In the genomic region with DNA sequence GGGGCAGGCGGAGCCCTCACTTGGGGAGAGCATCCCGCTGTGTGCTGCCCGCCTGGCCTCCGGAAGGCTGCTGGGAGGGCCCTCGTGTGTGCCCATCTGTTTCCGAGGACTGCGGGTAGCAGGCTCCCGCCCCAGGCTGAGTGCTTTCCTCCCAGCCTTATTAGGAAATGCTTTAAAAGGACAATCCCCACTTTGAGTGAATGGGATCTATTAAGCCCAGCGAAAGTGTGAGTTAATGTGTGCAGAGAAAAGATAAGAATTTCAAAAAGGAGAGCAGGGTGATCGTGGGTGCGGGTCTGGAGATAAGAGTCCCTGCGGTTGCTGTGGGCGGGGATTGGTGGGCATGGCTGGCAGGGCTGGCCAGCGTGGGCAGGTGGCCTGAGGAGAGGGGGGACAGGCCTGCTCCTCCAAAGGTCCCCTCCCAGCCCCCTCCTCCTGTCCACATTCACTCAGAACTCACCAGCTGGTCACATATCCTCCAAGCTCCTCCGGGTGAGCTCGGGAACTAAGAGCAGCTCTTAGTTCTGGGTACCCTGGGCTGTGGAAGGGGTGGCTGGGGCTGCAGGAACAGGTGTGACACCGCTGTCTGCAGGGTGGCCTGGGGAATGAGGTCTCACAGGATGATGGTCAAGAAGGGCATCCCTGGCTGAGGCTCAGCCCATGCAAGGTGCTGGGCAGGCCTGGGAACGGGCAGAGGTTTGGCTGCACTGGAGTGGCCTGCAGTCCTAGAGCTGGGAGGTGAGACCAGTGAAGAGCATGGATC, we compare ENCODE assay signal across 12 cellular contexts.
DNase-seq lines count a peak whose midpoint lies in the region; ATAC-seq and TF ChIP-seq lines count a peak whose summit lies in the region.
"Had no signal": no experiment of that assay in that cellular context is flagged by ENCODE, and none has a peak within 500 bp of the region (broad histone marks: within the 10 kb centered on the region; RNA-seq: fewer than 3 reads in every experiment).

No MANE protein-coding gene starts in this region.

- no peak for TF ChIP-seq POLR2A in suprapubic skin (IDR thresholded peaks at IDR 0.05)

- no peak for DNase-seq in natural killer cell
- no peak for DNase-seq in natural killer cell treated with Interleukin-12 subunit alpha and Interleukin-12 subunit beta and Interleukin-15 and Interleukin-18, amount 100 ng/mL, for 72 hours (ENCODE audit: low spot score)
- DNase-seq in NCI-H146 treated with DMSO at 0.1 percent for 48 hours (lab: John Stamatoyannopoulos, UW; ENCODE audit: unreplicated experiment), result peak; percentile 15
- no peak for DNase-seq in activated T-helper 1 cell treated with anti-CD3 and anti-CD28 coated beads, Interleukin-12 subunit alpha, Interleukin-12 subunit beta, Interleukin-2, Interleukin-4 antibody, amounts not matched to agents 30 ng/mL and 10 ng/mL and 1 ng/mL, durations not matched to agents 14 hours and 24 hours and 36 hours (ENCODE audit: low spot score)
- DNase-seq in suprapubic skin (ENCODE audit: low spot score in 2 of 2), result no peak
- no peak for DNase-seq in activated T-cell treated with anti-CD3 and anti-CD28 coated beads, Interleukin-2, amount 50 U/mL, for 48 hours
- DNase-seq in Ammon's horn (ENCODE audit: low spot score), result no peak
- DNase-seq in endodermal cell, result no peak
- DNase-seq: colonic mucosa; NCI-H2107; stimulated activated CD4-positive, alpha-beta T cell treated with anti-CD3 and anti-CD28 coated beads, Interleukin-4, amount 100 ng/mL, for 24 hours had no signal

- H3K9me3 Mint-ChIP-seq in natural killer cell (peaks cover 2 to 3% of the 10 kb centered on the region in 2 donors), endodermal cell (peaks cover 26% of the 10 kb centered on the region)
- no peaks in the 10 kb centered on the region for H3K9me3 Mint-ChIP-seq in natural killer cell treated with Interleukin-12 subunit alpha and Interleukin-12 subunit beta and Interleukin-15 and Interleukin-18, amount 100 ng/mL, for 72 hours
- H3K9me3 Mint-ChIP-seq in activated T-helper 1 cell treated with anti-CD3 and anti-CD28 coated beads, Interleukin-12 subunit alpha, Interleukin-12 subunit beta, Interleukin-2, Interleukin-4 antibody, amounts not matched to agents 30 ng/mL and 10 ng/mL and 1 ng/mL, durations not matched to agents 14 hours and 24 hours and 36 hours, result peaks cover 19% of the 10 kb centered on the region

- H3K27ac ChIP-seq in suprapubic skin (no peak overlapping the region), endodermal cell (ENCODE audit: low read depth, low read length) (no peak overlapping the region)
- H3K27ac ChIP-seq: colonic mucosa had no signal

- H3K4me3 ChIP-seq in suprapubic skin (peak overlapping the region; percentile 22), endodermal cell (ENCODE audit: low read length) (no peak overlapping the region)
- H3K4me3 ChIP-seq: colonic mucosa had no signal

- WGBS in suprapubic skin, result 40% methylated on average over 15 of the region's 18 CpGs
- WGBS in endodermal cell (ENCODE audit: insufficient coverage in 1 of 2, insufficient read length in 1 of 2), 2 experiments, result 89% methylated on average over 5 to 17 of the region's 18 CpGs

- H3K27me3 ChIP-seq in suprapubic skin, result peaks cover 3% of the 10 kb centered on the region
- no peaks in the 10 kb centered on the region for H3K27me3 ChIP-seq in endodermal cell (ENCODE audit: control insufficient read depth, insufficient read depth, low read length, poor library complexity, severe bottlenecking)
- H3K27me3 ChIP-seq: colonic mucosa had no signal

- H3K4me1 Mint-ChIP-seq in natural killer cell (peaks cover 0 to 6% of the 10 kb centered on the region in 2 donors), endodermal cell (peaks cover 2% of the 10 kb centered on the region)
- H3K4me1 Mint-ChIP-seq in natural killer cell treated with Interleukin-12 subunit alpha and Interleukin-12 subunit beta and Interleukin-15 and Interleukin-18, amount 100 ng/mL, for 72 hours (ENCODE audit: low read depth in 2 of 2), result no peaks in the 10 kb centered on the region
- H3K4me1 Mint-ChIP-seq in activated T-helper 1 cell treated with anti-CD3 and anti-CD28 coated beads, Interleukin-12 subunit alpha, Interleukin-12 subunit beta, Interleukin-2, Interleukin-4 antibody, amounts not matched to agents 30 ng/mL and 10 ng/mL and 1 ng/mL, durations not matched to agents 14 hours and 24 hours and 36 hours (ENCODE audit: low read depth), result no peaks in the 10 kb centered on the region

- TF ChIP-seq EP300 in suprapubic skin (IDR thresholded peaks at IDR 0.05), result no peak

- H3K36me3 Mint-ChIP-seq in natural killer cell (peaks cover 11% of the 10 kb centered on the region), endodermal cell (ENCODE audit: low read depth) (peaks cover 6% of the 10 kb centered on the region)
- H3K36me3 Mint-ChIP-seq in natural killer cell treated with Interleukin-12 subunit alpha and Interleukin-12 subunit beta and Interleukin-15 and Interleukin-18, amount 100 ng/mL, for 72 hours, result peaks cover 20% of the 10 kb centered on the region
- H3K36me3 Mint-ChIP-seq in activated T-helper 1 cell treated with anti-CD3 and anti-CD28 coated beads, Interleukin-12 subunit alpha, Interleukin-12 subunit beta, Interleukin-2, Interleukin-4 antibody, amounts not matched to agents 30 ng/mL and 10 ng/mL and 1 ng/mL, durations not matched to agents 14 hours and 24 hours and 36 hours (ENCODE audit: low read depth), result no peaks in the 10 kb centered on the region

- H3K4me1 ChIP-seq in suprapubic skin (no peaks in the 10 kb centered on the region), endodermal cell (ENCODE audit: control insufficient read depth, insufficient read depth, low read length) (no peaks in the 10 kb centered on the region)
- H3K4me1 ChIP-seq: colonic mucosa had no signal

- intact Hi-C loops in natural killer cell (cut with micrococcal nuclease), result no loop called here
- intact Hi-C loops in activated T-helper 1 cell treated with anti-CD3 and anti-CD28 coated beads, Interleukin-12 subunit alpha, Interleukin-12 subunit beta, Interleukin-2, Interleukin-4 antibody, amounts not matched to agents 30 ng/mL and 10 ng/mL and 1 ng/mL, durations not matched to agents 14 hours and 24 hours and 36 hours (cut with micrococcal nuclease), result no loop called here

- H3K27ac Mint-ChIP-seq in natural killer cell (no peak overlapping the region), endodermal cell (no peak overlapping the region)
- H3K27ac Mint-ChIP-seq in natural killer cell treated with Interleukin-12 subunit alpha and Interleukin-12 subunit beta and Interleukin-15 and Interleukin-18, amount 100 ng/mL, for 72 hours, result no peak overlapping the region
- no peak overlapping the region for H3K27ac Mint-ChIP-seq in activated T-helper 1 cell treated with anti-CD3 and anti-CD28 coated beads, Interleukin-12 subunit alpha, Interleukin-12 subunit beta, Interleukin-2, Interleukin-4 antibody, amounts not matched to agents 30 ng/mL and 10 ng/mL and 1 ng/mL, durations not matched to agents 14 hours and 24 hours and 36 hours

- TF ChIP-seq CTCF in natural killer cell (IDR thresholded peaks at IDR 0.05) (no peak), suprapubic skin (IDR thresholded peaks at IDR 0.05) (no peak), endodermal cell (conservative IDR thresholded peaks at IDR 0.05) (no peak)

- H3K9me3 ChIP-seq in suprapubic skin (no peaks in the 10 kb centered on the region), endodermal cell (ENCODE audit: control insufficient read depth, low read length) (peaks cover 17% of the 10 kb centered on the region)
- H3K9me3 ChIP-seq: colonic mucosa had no signal

- H3K27me3 Mint-ChIP-seq in natural killer cell (ENCODE audit: low read depth in 2 of 2) (peaks cover 18 to 19% of the 10 kb centered on the region in 2 donors), endodermal cell (ENCODE audit: insufficient read depth) (peaks cover 11% of the 10 kb centered on the region)
- H3K27me3 Mint-ChIP-seq in natural killer cell treated with Interleukin-12 subunit alpha and Interleukin-12 subunit beta and Interleukin-15 and Interleukin-18, amount 100 ng/mL, for 72 hours, result peaks cover 12 to 22% of the 10 kb centered on the region in 2 donors
- H3K27me3 Mint-ChIP-seq in activated T-helper 1 cell treated with anti-CD3 and anti-CD28 coated beads, Interleukin-12 subunit alpha, Interleukin-12 subunit beta, Interleukin-2, Interleukin-4 antibody, amounts not matched to agents 30 ng/mL and 10 ng/mL and 1 ng/mL, durations not matched to agents 14 hours and 24 hours and 36 hours (ENCODE audit: insufficient read depth), result no peaks in the 10 kb centered on the region

- no peak overlapping the region for H3K9ac ChIP-seq in endodermal cell (ENCODE audit: extremely low read depth, low read length, poor library complexity, severe bottlenecking)

- H3K4me3 Mint-ChIP-seq in natural killer cell, result peak overlapping the region; percentile 28
- H3K4me3 Mint-ChIP-seq in natural killer cell treated with Interleukin-12 subunit alpha and Interleukin-12 subunit beta and Interleukin-15 and Interleukin-18, amount 100 ng/mL, for 72 hours, result no peak overlapping the region
- peak overlapping the region; percentile 4 for H3K4me3 Mint-ChIP-seq in activated T-helper 1 cell treated with anti-CD3 and anti-CD28 coated beads, Interleukin-12 subunit alpha, Interleukin-12 subunit beta, Interleukin-2, Interleukin-4 antibody, amounts not matched to agents 30 ng/mL and 10 ng/mL and 1 ng/mL, durations not matched to agents 14 hours and 24 hours and 36 hours
- no peak overlapping the region for H3K4me3 Mint-ChIP-seq in endodermal cell

- H3K36me3 ChIP-seq in suprapubic skin (no peaks in the 10 kb centered on the region), endodermal cell (ENCODE audit: control insufficient read depth, insufficient read depth, low read length) (no peaks in the 10 kb centered on the region)
- H3K36me3 ChIP-seq: colonic mucosa had no signal

- ATAC-seq in natural killer cell, result no peak
- no peak for ATAC-seq in natural killer cell treated with Interleukin-12 subunit alpha and Interleukin-12 subunit beta and Interleukin-15 and Interleukin-18, amount 100 ng/mL, for 72 hours
- ATAC-seq: esophagus mucosa had no signal

Comparison
In these comparisons a context has a peak if more than half of its experiments do, and no peak if none do; other contexts are left out.
1. H3K4me3 Mint-ChIP-seq: peak in natural killer cell (single experiment) and activated T-helper 1 cell treated with anti-CD3 and anti-CD28 coated beads, Interleukin-12 subunit alpha, Interleukin-12 subunit beta, Interleukin-2, Interleukin-4 antibody, amounts not matched to agents 30 ng/mL and 10 ng/mL and 1 ng/mL, durations not matched to agents 14 hours and 24 hours and 36 hours (single experiment); none in natural killer cell treated with Interleukin-12 subunit alpha and Interleukin-12 subunit beta and Interleukin-15 and Interleukin-18, amount 100 ng/mL, for 72 hours (single experiment) and endodermal cell (single experiment).